Comparison of ENCODE assay signal across 12 cellular contexts in the genomic region with DNA sequence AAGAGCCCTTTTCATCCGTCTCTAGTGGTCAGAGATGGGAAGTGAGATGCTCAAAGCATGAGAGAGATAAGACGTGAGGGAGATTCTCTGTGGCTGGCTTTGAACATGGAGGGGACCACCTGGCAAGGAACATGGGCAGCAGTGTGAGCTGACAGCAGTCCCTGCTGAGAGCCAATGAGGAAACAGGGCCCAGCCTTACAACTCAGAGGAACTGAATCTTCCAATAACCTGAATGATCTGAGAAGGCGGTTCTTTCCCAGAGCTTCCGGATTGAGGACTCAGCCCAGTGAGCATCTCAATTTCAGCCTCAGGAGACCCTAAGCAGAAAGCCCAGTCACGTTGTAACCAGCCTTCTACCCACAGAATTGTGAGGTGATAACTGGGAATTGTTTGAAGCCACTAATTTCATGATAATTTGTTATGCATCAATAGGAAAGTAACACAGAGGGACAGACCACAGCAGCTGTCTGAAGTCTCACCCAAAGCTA. TPM values are rescaled to one million over a fixed set of nuclear protein-coding genes. Genes with fewer than 3 reads are reported as not detected.
DNase-seq lines count a peak whose midpoint lies in the region; ATAC-seq and TF ChIP-seq lines count a peak whose summit lies in the region.
"Had no signal": no experiment of that assay in that cellular context is flagged by ENCODE, and none has a peak within 500 bp of the region (broad histone marks: within the 10 kb centered on the region; RNA-seq: fewer than 3 reads in every experiment).

No MANE protein-coding gene starts in this region.

- peak overlapping the region; percentile 88 to 97 (median 94) for H3K27ac Mint-ChIP-seq in CD8-positive, alpha-beta memory T cell
- H3K27ac Mint-ChIP-seq in activated T-helper 1 cell treated with anti-CD3 and anti-CD28 coated beads, Interleukin-12 subunit alpha, Interleukin-12 subunit beta, Interleukin-2, Interleukin-4 antibody, amounts not matched to agents 30 ng/mL and 10 ng/mL and 1 ng/mL, durations not matched to agents 14 hours and 24 hours and 36 hours: peak overlapping the region; percentile 21

- H3K9me3 ChIP-seq in CD8-positive, alpha-beta memory T cell (ENCODE audit: low read length): no peaks in the 10 kb centered on the region
- H3K9me3 ChIP-seq in adrenal gland (replicated peaks in 1 of 3): no peaks in the 10 kb centered on the region

- TF ChIP-seq CTCF in adrenal gland (IDR thresholded peaks at IDR 0.05): no peak

- H3K27ac ChIP-seq in CD8-positive, alpha-beta memory T cell (ENCODE audit: low read depth, low read length): no peak overlapping the region
- no peak overlapping the region for H3K27ac ChIP-seq in adrenal gland

- CTCF ChIA-PET in CD8-positive, alpha-beta memory T cell (lab: Charles Lee): interaction anchor here (2.6 to 6.2 kb wide), 2 partner anchors 10 to 64 kb away, joined by 10 to 50 read pairs; no protein-coding TSS in a partner anchor

- peaks cover 81 to 99% (median 87%) of the 10 kb centered on the region in 3 donors for H3K4me1 Mint-ChIP-seq in CD8-positive, alpha-beta memory T cell
- peaks cover 81% of the 10 kb centered on the region for H3K4me1 Mint-ChIP-seq in activated T-helper 1 cell treated with anti-CD3 and anti-CD28 coated beads, Interleukin-12 subunit alpha, Interleukin-12 subunit beta, Interleukin-2, Interleukin-4 antibody, amounts not matched to agents 30 ng/mL and 10 ng/mL and 1 ng/mL, durations not matched to agents 14 hours and 24 hours and 36 hours (ENCODE audit: low read depth)

- TF ChIP-seq POLR2A in adrenal gland (IDR thresholded peaks at IDR 0.05): no peak

- no peaks in the 10 kb centered on the region for H3K27me3 Mint-ChIP-seq in CD8-positive, alpha-beta memory T cell
- no peaks in the 10 kb centered on the region for H3K27me3 Mint-ChIP-seq in activated T-helper 1 cell treated with anti-CD3 and anti-CD28 coated beads, Interleukin-12 subunit alpha, Interleukin-12 subunit beta, Interleukin-2, Interleukin-4 antibody, amounts not matched to agents 30 ng/mL and 10 ng/mL and 1 ng/mL, durations not matched to agents 14 hours and 24 hours and 36 hours (ENCODE audit: insufficient read depth)

- no peak overlapping the region for H3K4me3 ChIP-seq in CD8-positive, alpha-beta memory T cell (ENCODE audit: low read length)
- H3K4me3 ChIP-seq in adrenal gland: no peak overlapping the region
- H3K4me3 ChIP-seq: lung had no signal

- POLR2A ChIA-PET in CD8-positive, alpha-beta memory T cell (lab: Charles Lee): interaction anchor here (0.7 to 1.3 kb wide), 3 partner anchors 13 to 61 kb away, joined by 3 to 4 read pairs (median 3); no protein-coding TSS in a partner anchor

- no peak for DNase-seq in CD8-positive, alpha-beta memory T cell
- DNase-seq in activated T-helper 1 cell treated with anti-CD3 and anti-CD28 coated beads, Interleukin-12 subunit alpha, Interleukin-12 subunit beta, Interleukin-2, Interleukin-4 antibody, amounts not matched to agents 30 ng/mL and 10 ng/mL and 1 ng/mL, durations not matched to agents 14 hours and 24 hours and 36 hours (ENCODE audit: low spot score): no peak
- DNase-seq in adrenal gland (no peak), SIG-M5 treated with dmso at 0.1 percent for 504 hours (lab: John Stamatoyannopoulos, UW; ENCODE audit: unreplicated experiment) (no peak)

- H3K36me3 Mint-ChIP-seq in CD8-positive, alpha-beta memory T cell: peaks cover 0 to 2% (median 0%) of the 10 kb centered on the region in 3 donors
- peaks cover 8% of the 10 kb centered on the region for H3K36me3 Mint-ChIP-seq in activated T-helper 1 cell treated with anti-CD3 and anti-CD28 coated beads, Interleukin-12 subunit alpha, Interleukin-12 subunit beta, Interleukin-2, Interleukin-4 antibody, amounts not matched to agents 30 ng/mL and 10 ng/mL and 1 ng/mL, durations not matched to agents 14 hours and 24 hours and 36 hours (ENCODE audit: low read depth)

- H3K4me1 ChIP-seq in CD8-positive, alpha-beta memory T cell (ENCODE audit: insufficient read depth, low read length): peaks cover 96% of the 10 kb centered on the region
- H3K4me1 ChIP-seq in adrenal gland (replicated peaks in 1 of 2): no peaks in the 10 kb centered on the region

- 66 to 76% (median 73%) methylated on average over 5 of the region's 5 CpGs for WGBS in adrenal gland, 4 donors

- intact Hi-C loops in activated T-helper 1 cell treated with anti-CD3 and anti-CD28 coated beads, Interleukin-12 subunit alpha, Interleukin-12 subunit beta, Interleukin-2, Interleukin-4 antibody, amounts not matched to agents 30 ng/mL and 10 ng/mL and 1 ng/mL, durations not matched to agents 14 hours and 24 hours and 36 hours (cut with micrococcal nuclease): no loop called here
- intact Hi-C loops in adrenal gland (cut with DNase I): no loop called here

- H3K36me3 ChIP-seq in CD8-positive, alpha-beta memory T cell (ENCODE audit: insufficient read depth, low read length): no peaks in the 10 kb centered on the region
- no peaks in the 10 kb centered on the region for H3K36me3 ChIP-seq in adrenal gland (replicated peaks in 1 of 2)

- H3K4me3 Mint-ChIP-seq in CD8-positive, alpha-beta memory T cell: peak overlapping the region in 4 of 7 donors; percentile 16 to 80 (median 48)
- H3K4me3 Mint-ChIP-seq in activated T-helper 1 cell treated with anti-CD3 and anti-CD28 coated beads, Interleukin-12 subunit alpha, Interleukin-12 subunit beta, Interleukin-2, Interleukin-4 antibody, amounts not matched to agents 30 ng/mL and 10 ng/mL and 1 ng/mL, durations not matched to agents 14 hours and 24 hours and 36 hours: no peak overlapping the region

- ATAC-seq in GM19023 (IDR thresholded peaks at IDR 0.05; ENCODE audit: unreplicated experiment): peak; percentile 21
- ATAC-seq in HG02885 (IDR thresholded peaks at IDR 0.05; ENCODE audit: poor library complexity, unreplicated experiment): peak; percentile 29
- ATAC-seq in HG03439 (IDR thresholded peaks at IDR 0.05; ENCODE audit: unreplicated experiment): no peak
- no peak for ATAC-seq in GM21515 (IDR thresholded peaks at IDR 0.05; ENCODE audit: unreplicated experiment)

- H3K27me3 ChIP-seq in CD8-positive, alpha-beta memory T cell (ENCODE audit: insufficient read depth, low read length, poor library complexity, severe bottlenecking): no peaks in the 10 kb centered on the region
- no peaks in the 10 kb centered on the region for H3K27me3 ChIP-seq in adrenal gland

- no peaks in the 10 kb centered on the region for H3K9me3 Mint-ChIP-seq in CD8-positive, alpha-beta memory T cell
- H3K9me3 Mint-ChIP-seq in activated T-helper 1 cell treated with anti-CD3 and anti-CD28 coated beads, Interleukin-12 subunit alpha, Interleukin-12 subunit beta, Interleukin-2, Interleukin-4 antibody, amounts not matched to agents 30 ng/mL and 10 ng/mL and 1 ng/mL, durations not matched to agents 14 hours and 24 hours and 36 hours: peaks cover 3% of the 10 kb centered on the region

RNA-seq across cellular contexts. Expression of a gene that starts 33.9 kb away (rescaled TPM):
- 100 to 1,000 TPM; 225 to 226 TPM for total RNA-seq in CD8-positive, alpha-beta memory T cell
- 238 TPM for polyA plus RNA-seq in CD8-positive, alpha-beta memory T cell
- 324 and 329 TPM in 2 replicates for total RNA-seq in activated T-helper 1 cell treated with anti-CD3 and anti-CD28 coated beads, Interleukin-12 subunit alpha, Interleukin-12 subunit beta, Interleukin-2, Interleukin-4 antibody, amounts not matched to agents 30 ng/mL and 10 ng/mL and 1 ng/mL, durations not matched to agents 14 hours and 24 hours and 36 hours
- 10 to 100 TPM in 6 of 8 donors, 1 to 10 TPM in 2; 3.2 to 31.5 (median 10.9) TPM for total RNA-seq in adrenal gland
- 1 to 10 TPM in 2 of 3 donors, under 1 TPM in 1; 0.98 to 2.7 (median 2.4) TPM for polyA plus RNA-seq in adrenal gland
- total RNA-seq: MCF 10A, renal cortical epithelial cell had no signal
- polyA plus RNA-seq: BJ had no signal

Comparison
In these comparisons a context has a peak if more than half of its experiments do, and no peak if none do; other contexts are left out.
1. ATAC-seq: peak in GM19023 (single experiment) and HG02885 (single experiment); none in HG03439 (single experiment) and GM21515 (single experiment).